Comparison of ENCODE assay signal across 1 cellular context in genomic region chr10:103265712-103266329, GRCh38.
A peak's percentile ranks its signal among the peaks of the same experiment; 100 is the strongest.
TF ChIP-seq lines count a peak whose summit lies in the region.

No MANE protein-coding gene starts in this region.

TF ChIP-seq in HepG2, 621 proteins besides CTCF, POLR2A, EP300 and RAD21 (continued from another document):
- TF ChIP-seq GATAD2A (CRISPR knock-in tag; IDR thresholded peaks at IDR 0.05) = 0 out of 2 replicates have a peak, but pooled peaks have one; percentile 39
- TF ChIP-seq ZSCAN12 (CRISPR knock-in tag; IDR thresholded peaks at IDR 0.05) = peak; percentile 95
- TF ChIP-seq KMT2B (CRISPR knock-in tag; IDR thresholded peaks at IDR 0.05) = 0 out of 2 replicates have a peak, but pooled peaks have one; percentile 44
- peak; percentile 71; the same call in 1 of the 2 replicates for TF ChIP-seq AHR (CRISPR knock-in tag; IDR thresholded peaks at IDR 0.05)
- 0 out of 2 replicates have a peak, but pooled peaks have one; percentile 53 for TF ChIP-seq HOXD1 (CRISPR knock-in tag; IDR thresholded peaks at IDR 0.05)
- TF ChIP-seq ZNF749 (CRISPR knock-in tag; IDR thresholded peaks at IDR 0.05; ENCODE audit: borderline replicate concordance) = no peak
- TF ChIP-seq ZFP41 (CRISPR knock-in tag; IDR thresholded peaks at IDR 0.05; ENCODE audit: borderline replicate concordance) = no peak
- TF ChIP-seq ZNF816 (CRISPR knock-in tag; IDR thresholded peaks at IDR 0.05; ENCODE audit: borderline replicate concordance) = peak; percentile 47; the same call in 1 of the 2 replicates
- TF ChIP-seq SAP130 (CRISPR knock-in tag; IDR thresholded peaks at IDR 0.05; ENCODE audit: low read depth) = peak; percentile 77
- peak; percentile 67; the same call in 1 of the 2 replicates for TF ChIP-seq ZNF557 (CRISPR knock-in tag; IDR thresholded peaks at IDR 0.05)
- peak; percentile 54; the same call in 1 of the 2 replicates for TF ChIP-seq RARA (CRISPR knock-in tag; IDR thresholded peaks at IDR 0.05)
- TF ChIP-seq ZBTB43 (CRISPR knock-in tag; conservative IDR thresholded peaks at IDR 0.05) = peak; percentile 86
- 0 out of 2 replicates have a peak, but pooled peaks have one; percentile 51 for TF ChIP-seq ZNF296 (CRISPR knock-in tag; conservative IDR thresholded peaks at IDR 0.05)
- TF ChIP-seq IRF2 (CRISPR knock-in tag; IDR thresholded peaks at IDR 0.05) = peak; percentile 54; the same call in 1 of the 2 replicates
- 0 out of 2 replicates have a peak, but pooled peaks have one; percentile 18 for TF ChIP-seq PATZ1 (CRISPR knock-in tag; IDR thresholded peaks at IDR 0.05)
- TF ChIP-seq DRAP1 (CRISPR knock-in tag; IDR thresholded peaks at IDR 0.05) = 0 out of 2 replicates have a peak, but pooled peaks have one; percentile 31
- peak; percentile 73; the same call in 1 of the 2 replicates for TF ChIP-seq FOXC1 (CRISPR knock-in tag; IDR thresholded peaks at IDR 0.05; ENCODE audit: borderline replicate concordance)
- peak; percentile 72; the same call in 1 of the 2 replicates for TF ChIP-seq ZFP90 (CRISPR knock-in tag; IDR thresholded peaks at IDR 0.05; ENCODE audit: borderline replicate concordance)
- TF ChIP-seq THAP11 (CRISPR knock-in tag; IDR thresholded peaks at IDR 0.05) = peak; percentile 59
- TF ChIP-seq SNAPC5 (CRISPR knock-in tag; IDR thresholded peaks at IDR 0.05; ENCODE audit: borderline replicate concordance) = peak; percentile 74; the same call in 1 of the 2 replicates
- no peak for TF ChIP-seq ZNF703 (CRISPR knock-in tag; IDR thresholded peaks at IDR 0.05; ENCODE audit: borderline replicate concordance)
- peak; percentile 38; the same call in 1 of the 2 replicates for TF ChIP-seq MIER3 (CRISPR knock-in tag; IDR thresholded peaks at IDR 0.05; ENCODE audit: borderline replicate concordance)
- no peak for TF ChIP-seq ZNF564 (CRISPR knock-in tag; IDR thresholded peaks at IDR 0.05)
- peak; percentile 59; the same call in 1 of the 2 replicates for TF ChIP-seq SIX1 (CRISPR knock-in tag; IDR thresholded peaks at IDR 0.05; ENCODE audit: borderline replicate concordance)
- TF ChIP-seq ZNF563 (CRISPR knock-in tag; IDR thresholded peaks at IDR 0.05) = peak; percentile 76; the same call in 1 of the 2 replicates
- TF ChIP-seq NBN (conservative IDR thresholded peaks at IDR 0.05) = no peak
- peak; percentile 89; the same call in 1 of the 2 replicates for TF ChIP-seq HBP1 (CRISPR knock-in tag; IDR thresholded peaks at IDR 0.05; ENCODE audit: low read depth)
- peak; percentile 81; the same call in 1 of the 2 replicates for TF ChIP-seq ETV6 (CRISPR knock-in tag; conservative IDR thresholded peaks at IDR 0.05)
- TF ChIP-seq IRX3 (CRISPR knock-in tag; IDR thresholded peaks at IDR 0.05; ENCODE audit: borderline replicate concordance, low read depth) = peak; percentile 67; the same call in 1 of the 2 replicates
- no peak for TF ChIP-seq NFYC (CRISPR knock-in tag; IDR thresholded peaks at IDR 0.05)
- peak; percentile 55; the same call in 1 of the 2 replicates for TF ChIP-seq MEIS2 (CRISPR knock-in tag; IDR thresholded peaks at IDR 0.05)
- no peak for TF ChIP-seq MBNL3 (CRISPR knock-in tag; conservative IDR thresholded peaks at IDR 0.05)
- 0 out of 2 replicates have a peak, but pooled peaks have one; percentile 60 for TF ChIP-seq MXD4 (CRISPR knock-in tag; IDR thresholded peaks at IDR 0.05)
- no peak; the same call in 1 of the 2 replicates for TF ChIP-seq ZNF367 (CRISPR knock-in tag; IDR thresholded peaks at IDR 0.05; ENCODE audit: borderline replicate concordance)
- peak; percentile 56; the same call in 1 of the 2 replicates for TF ChIP-seq MED1 (CRISPR knock-in tag; IDR thresholded peaks at IDR 0.05)
- TF ChIP-seq XRCC5 (optimal IDR thresholded peaks at IDR 0.05; ENCODE audit: low read length) = peak; percentile 38
- 0 out of 2 replicates have a peak, but pooled peaks have one; percentile 47 for TF ChIP-seq ZNF414 (CRISPR knock-in tag; IDR thresholded peaks at IDR 0.05)
- no peak for TF ChIP-seq ZBTB7A (CRISPR knock-in tag; IDR thresholded peaks at IDR 0.05)
- TF ChIP-seq NFATC3 (CRISPR knock-in tag; IDR thresholded peaks at IDR 0.05) = 0 out of 2 replicates have a peak, but pooled peaks have one; percentile 45
- 0 out of 2 replicates have a peak, but pooled peaks have one; percentile 40 for TF ChIP-seq ZNF317 (CRISPR knock-in tag; IDR thresholded peaks at IDR 0.05)
- TF ChIP-seq ZNF44 (CRISPR knock-in tag; IDR thresholded peaks at IDR 0.05) = peak; percentile 55; the same call in 1 of the 2 replicates
- TF ChIP-seq ZNF441 (CRISPR knock-in tag; IDR thresholded peaks at IDR 0.05; ENCODE audit: borderline replicate concordance) = peak; percentile 81; the same call in 1 of the 2 replicates
- TF ChIP-seq MIER2 (CRISPR knock-in tag; IDR thresholded peaks at IDR 0.05) = peak; percentile 99
- peak; percentile 51; the same call in 1 of the 2 replicates for TF ChIP-seq TFDP2 (CRISPR knock-in tag; IDR thresholded peaks at IDR 0.05)
- no peak for TF ChIP-seq ZBTB2 (CRISPR knock-in tag; IDR thresholded peaks at IDR 0.05; ENCODE audit: low read depth)
- no peak for TF ChIP-seq FOXO1 (CRISPR knock-in tag; IDR thresholded peaks at IDR 0.05)
